ENCODE assay signal across 28 cellular contexts in the genomic region with DNA sequence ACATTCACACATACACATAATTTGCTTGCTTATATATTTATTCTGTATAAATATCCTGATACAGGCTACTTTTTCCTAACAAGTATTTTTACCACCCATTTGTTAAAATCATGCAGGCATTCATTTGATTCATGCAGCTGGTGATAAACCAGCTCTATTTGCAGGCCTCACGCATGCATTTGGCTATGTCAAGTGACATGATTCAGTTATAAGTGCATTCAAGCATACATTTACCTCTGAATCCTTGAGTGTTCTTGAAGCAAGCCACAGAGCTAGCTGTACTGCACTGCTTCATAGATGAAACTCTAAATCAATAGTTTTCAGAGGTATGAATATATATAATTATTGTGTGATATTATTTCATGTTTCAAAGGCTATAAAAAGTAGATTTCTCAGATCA.
"Had no signal": no experiment of that assay in that cellular context is flagged by ENCODE, and none has a peak within 500 bp of the region (broad histone marks: within the 10 kb centered on the region; RNA-seq: fewer than 3 reads in every experiment).

No MANE protein-coding gene starts in this region.

- ATAC-seq: activated CD4-positive, alpha-beta T cell treated with anti-CD3 and anti-CD28 coated beads for 36 hours; activated CD8-positive, alpha-beta memory T cell treated with anti-CD3 and anti-CD28 coated beads, Interleukin-2, amount 10 ng/mL, durations not matched to agents 7 days and 5 days; activated CD8-positive, alpha-beta T cell treated with anti-CD3 and anti-CD28 coated beads, Interleukin-2, amount 10 ng/mL, durations not matched to agents 7 days and 5 days; activated naive CD8-positive, alpha-beta T cell treated with anti-CD3 and anti-CD28 coated beads, Interleukin-2, amount 50 U/mL, for 24 hours; body of pancreas; effector memory CD8-positive, alpha-beta T cell; foreskin keratinocyte; gastrocnemius medialis; heart right ventricle had no signal

- DNase-seq: activated CD4-positive, alpha-beta memory T cell treated with anti-CD3 and anti-CD28 coated beads for 36 hours; activated CD4-positive, alpha-beta T cell treated with anti-CD3 and anti-CD28 coated beads for 36 hours; activated CD4-positive, alpha-beta T cell treated with anti-CD3 and anti-CD28 coated beads, Interleukin-2, amount 10 ng/mL, durations not matched to agents 24 days and 14 days; activated CD4-positive, CD25-positive, alpha-beta regulatory T cell; activated CD4-positive, CD25-positive, alpha-beta regulatory T cell treated with anti-CD3 and anti-CD28 coated beads, Interleukin-2, amount 50 U/mL, for 72 hours; activated CD8-positive, alpha-beta memory T cell treated with anti-CD3 and anti-CD28 coated beads, Interleukin-2, amount 10 ng/mL, durations not matched to agents 7 days and 5 days; activated CD8-positive, alpha-beta memory T cell treated with anti-CD3 and anti-CD28 coated beads, Interleukin-2, amount 50 U/mL, for 4 hours; activated CD8-positive, alpha-beta T cell treated with anti-CD3 and anti-CD28 coated beads, Interleukin-2, amount 10 ng/mL, durations not matched to agents 7 days and 5 days; activated effector memory CD4-positive, alpha-beta T cell treated with anti-CD3 and anti-CD28 coated beads, Interleukin-2, amount 50 U/mL, for 16 hours; activated naive CD4-positive, alpha-beta T cell treated with anti-CD3 and anti-CD28 coated beads for 36 hours; activated naive CD8-positive, alpha-beta T cell treated with anti-CD3 and anti-CD28 coated beads for 36 hours; activated naive CD8-positive, alpha-beta T cell treated with anti-CD3 and anti-CD28 coated beads, Interleukin-2, amount 50 U/mL, for 24 hours; activated T-cell treated with anti-CD3 and anti-CD28 coated beads, Interleukin-2, amount 50 U/mL, for 1 hour; activated T-cell treated with anti-CD3 and anti-CD28 coated beads, Interleukin-2, amount 50 U/mL, for 48 hours; adrenal gland; amygdala; aorta; body of pancreas; caudate nucleus; cortex of kidney; dermis blood vessel endothelial cell; effector CD4-positive, alpha-beta T cell; effector memory CD8-positive, alpha-beta T cell; erythroblast; foreskin keratinocyte; gastrocnemius medialis; heart right ventricle; T-helper 2 cell had no signal
